Comparison of ENCODE assay signal across 8 cellular contexts in genomic region chr17:48636177-48637018, GRCh38. TPM values are rescaled to one million over a fixed set of nuclear protein-coding genes. Genes with fewer than 3 reads are reported as not detected.
A peak's percentile ranks its signal among the peaks of the same experiment; 100 is the strongest.
DNase-seq lines count a peak whose midpoint lies in the region; ATAC-seq and TF ChIP-seq lines count a peak whose summit lies in the region.

No MANE protein-coding gene starts in this region.

- H3K27ac ChIP-seq in Karpas-422 (ENCODE audit: low read length): no peak overlapping the region

- H3K4me3 ChIP-seq in GM12864 (ENCODE audit: low read depth, low read length): no peak overlapping the region
- no peak overlapping the region for H3K4me3 ChIP-seq in Karpas-422 (ENCODE audit: low read length)
- H3K4me3 ChIP-seq in astrocyte of the spinal cord (ENCODE audit: low read depth, low read length): no peak overlapping the region

- H3K4me2 ChIP-seq in Karpas-422 (ENCODE audit: low read depth, low read length, poor library complexity, severe bottlenecking): peak overlapping the region; percentile 39

- DNase-seq in GM12864 (ENCODE audit: low read depth): no peak
- peak; percentile 93 for DNase-seq in Karpas-422
- peak; percentile 52 for DNase-seq in T follicular helper cell (ENCODE audit: low read depth)
- peak; percentile 85 for DNase-seq in astrocyte of the spinal cord (ENCODE audit: low read depth, low spot score)
- DNase-seq in kidney glomerular epithelial cell (lab: John Stamatoyannopoulos, UW): peak; percentile 67
- peak; percentile 30 to 34 for DNase-seq in stimulated activated CD8-positive, alpha-beta memory T cell treated with anti-CD3 and anti-CD28 coated beads, Interleukin-15, amount 100 ng/mL, for 4 hours (ENCODE audit: low read depth in 2 of 2)
- no peak for DNase-seq in superior temporal gyrus (ENCODE audit: extremely low spot score)

- H3K9ac ChIP-seq in Karpas-422 (ENCODE audit: low read length): peak overlapping the region; percentile 33

- H3K4me1 ChIP-seq in Karpas-422 (ENCODE audit: low read length): peaks cover 21% of the 10 kb centered on the region

- H3K36me3 ChIP-seq in Karpas-422 (ENCODE audit: insufficient read depth, low read length): no peaks in the 10 kb centered on the region

- no peaks in the 10 kb centered on the region for H3K27me3 ChIP-seq in Karpas-422 (ENCODE audit: low read length)

- no peaks in the 10 kb centered on the region for H4K20me1 ChIP-seq in Karpas-422 (ENCODE audit: insufficient read depth, low read depth, low read length)

- no peaks in the 10 kb centered on the region for H3K9me2 ChIP-seq in Karpas-422 (replicated peaks; ENCODE audit: insufficient read depth, low read length)

- in situ Hi-C loops in astrocyte of the spinal cord (cut with HindIII; ENCODE audit: low sequenced_read_pairs): no loop called here

- H2AFZ ChIP-seq in Karpas-422 (ENCODE audit: low read length): peak overlapping the region; percentile 75

- no peaks in the 10 kb centered on the region for H3K79me2 ChIP-seq in Karpas-422 (ENCODE audit: low read length)

- no peaks in the 10 kb centered on the region for H3K9me3 ChIP-seq in Karpas-422 (ENCODE audit: low read length)

- peak; percentile 74 for TF ChIP-seq CTCF in GM12864 (IDR thresholded peaks at IDR 0.05; ENCODE audit: low read depth, low read length, missing control alignments)
- peak; percentile 78 for TF ChIP-seq CTCF in astrocyte of the spinal cord (IDR thresholded peaks at IDR 0.05; ENCODE audit: low read depth, low read length)

- no peak for ATAC-seq in GM21529 (IDR thresholded peaks at IDR 0.05; ENCODE audit: unreplicated experiment)

RNA-seq across cellular contexts. Expression of gene HOXB9, which starts 10.2 kb away (rescaled TPM):
- total RNA-seq in Karpas-422 (2014; rRNA removed; shearing (Covaris generic); ENCODE audit: low replicate concordance): 0.82 and 3.1 TPM in 2 replicates

RNA-seq across cellular contexts. Expression of gene HOXB8, which starts 21.3 kb away (rescaled TPM):
- total RNA-seq in Karpas-422 (2014; rRNA removed; shearing (Covaris generic); ENCODE audit: low replicate concordance): 4.2 TPM in 1 of 2 replicates, not detected in the other

RNA-seq across cellular contexts. Expression of gene HOXB7, which starts 25.6 kb away (rescaled TPM):
- 9.7 and 12.1 TPM in 2 replicates for total RNA-seq in Karpas-422 (2014; rRNA removed; shearing (Covaris generic); ENCODE audit: low replicate concordance)

RNA-seq across cellular contexts. Expression of gene HOXB6, which starts 31.6 kb away (rescaled TPM):
- 0.48 and 0.65 TPM in 2 replicates for total RNA-seq in Karpas-422 (2014; rRNA removed; shearing (Covaris generic); ENCODE audit: low replicate concordance)

RNA-seq across cellular contexts. Expression of gene HOXB5, which starts 42.8 kb away (rescaled TPM):
- total RNA-seq in Karpas-422 (2014; rRNA removed; shearing (Covaris generic); ENCODE audit: low replicate concordance): not detected in 2 replicates

Comparison
In these comparisons a context has a peak if more than half of its experiments do, and no peak if none do; other contexts are left out.
1. DNase-seq: peak in Karpas-422 (single experiment), T follicular helper cell (single experiment), astrocyte of the spinal cord (single experiment), kidney glomerular epithelial cell (single experiment) and stimulated activated CD8-positive, alpha-beta memory T cell treated with anti-CD3 and anti-CD28 coated beads, Interleukin-15, amount 100 ng/mL, for 4 hours (2 of 2); none in GM12864 (single experiment) and superior temporal gyrus (single experiment).